9 cellular contexts compared by ENCODE assay signal in the genomic region with DNA sequence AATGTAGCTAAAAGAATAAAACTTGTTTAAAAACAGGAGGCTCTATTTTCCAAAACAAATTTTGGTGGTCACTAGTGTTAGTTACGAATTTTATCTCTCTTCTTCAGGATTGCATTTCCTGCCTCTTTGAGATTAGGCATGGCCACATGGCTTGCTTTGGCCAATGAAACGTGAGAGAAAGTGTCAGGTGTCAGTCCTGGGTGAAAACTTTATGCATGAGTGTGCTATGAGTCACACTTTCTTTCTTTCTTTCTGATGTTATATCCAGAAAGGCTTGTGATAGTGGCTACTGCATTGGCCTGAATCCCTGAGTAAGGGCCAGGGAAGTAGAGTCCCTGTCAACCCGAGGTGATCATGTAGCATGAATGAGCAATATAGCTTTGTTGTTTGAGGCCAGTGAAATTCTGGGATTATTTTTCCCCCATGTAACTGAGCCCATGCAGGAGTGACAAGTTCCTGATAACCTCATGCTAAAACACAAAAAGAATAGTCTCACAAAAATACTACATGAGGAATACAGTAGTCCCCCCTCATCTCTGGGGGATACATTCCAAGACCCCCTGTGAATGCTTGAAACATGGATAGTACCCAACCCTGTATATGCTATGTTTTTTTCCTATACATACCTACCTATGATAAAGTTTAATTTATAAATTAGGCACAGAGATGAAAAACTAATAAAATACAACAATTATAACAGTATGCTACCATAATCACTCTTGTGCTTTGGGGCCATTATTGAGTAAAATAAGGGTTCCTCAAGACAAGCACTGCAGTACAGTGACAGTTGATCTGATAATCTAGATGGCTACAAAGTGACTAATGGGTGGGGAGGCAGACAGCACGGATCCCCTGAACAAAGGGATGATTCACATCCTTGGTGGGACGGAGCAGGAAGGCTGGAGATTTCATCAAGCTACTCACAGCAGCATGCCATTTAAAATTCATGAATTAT.
DNase-seq lines count a peak whose midpoint lies in the region; ATAC-seq and TF ChIP-seq lines count a peak whose summit lies in the region.
"Had no signal": no experiment of that assay in that cellular context is flagged by ENCODE, and none has a peak within 500 bp of the region (broad histone marks: within the 10 kb centered on the region; RNA-seq: fewer than 3 reads in every experiment).

No MANE protein-coding gene starts in this region.

- H3K4me3 Mint-ChIP-seq in stimulated activated naive B cell treated with anti-CD40 and anti-IgM and Interleukin-4, amounts not matched to agents 10 μg/mL and 1 μg/mL and 100 μg/mL, for 72 hours = no peak overlapping the region

- H4K91ac ChIP-seq in neuronal stem cell (ENCODE audit: low read depth, low read length, poor library complexity) = no peak overlapping the region

- DNase-seq in heart right ventricle (no peak), Right ventricle myocardium superior (no peak), Panc1 (ENCODE audit: low read depth, low spot score) (no peak), epithelial cell of prostate (ENCODE audit: low read depth, low spot score) (peak; percentile 60), neuronal stem cell (ENCODE audit: low spot score) (no peak), vagina (ENCODE audit: extremely low spot score in 2 of 2) (no peak)
- DNase-seq in stimulated activated naive B cell treated with anti-CD40 and anti-IgM and Interleukin-4, amounts not matched to agents 10 μg/mL and 1 μg/mL and 100 μg/mL, for 72 hours = no peak

- H2BK15ac ChIP-seq in neuronal stem cell (ENCODE audit: low read length) = no peak overlapping the region

- H3K27me3 Mint-ChIP-seq in stimulated activated naive B cell treated with anti-CD40 and anti-IgM and Interleukin-4, amounts not matched to agents 10 μg/mL and 1 μg/mL and 100 μg/mL, for 72 hours = peaks cover 0 to 4% of the 10 kb centered on the region in 2 donors

- no peak overlapping the region for H3K4ac ChIP-seq in neuronal stem cell (ENCODE audit: low read length)

- no peak overlapping the region for H3K4me2 ChIP-seq in neuronal stem cell (ENCODE audit: insufficient read depth, low read length, poor library complexity, severe bottlenecking)

- intact Hi-C loops in heart right ventricle (cut with DNase I) = loop anchor here in 1 of 10 donors (10.0 kb wide), 1 partner anchor 83 kb away; no protein-coding TSS in a partner anchor
- intact Hi-C loops in Right ventricle myocardium superior (cut with DNase I) = no loop called here
- intact Hi-C loops in Panc1 (cut with micrococcal nuclease; ENCODE audit: unreplicated experiment) = no loop called here
- intact Hi-C loops in vagina (cut with DNase I) = no loop called here

- peak in 5 of 8 donors; percentile 34 to 67 (median 54) for ATAC-seq in heart right ventricle
- ATAC-seq in Right ventricle myocardium superior (ENCODE audit: poor library complexity) = no peak
- peak; percentile 60 for ATAC-seq in HG03060 (IDR thresholded peaks at IDR 0.05; ENCODE audit: low read depth, unreplicated experiment)
- peak; percentile 87 for ATAC-seq in Panc1
- peak; percentile 69 to 79 for ATAC-seq in stimulated activated naive B cell treated with anti-CD40 and anti-IgM and Interleukin-4, amounts not matched to agents 10 μg/mL and 1 μg/mL and 100 μg/mL, for 72 hours (replicated peaks)

- in situ Hi-C loops in Panc1 (cut with HindIII; ENCODE audit: low pct_unique_long_range_greater_than_20kb, low sequenced_read_pairs) = no loop called here

- H2BK12ac ChIP-seq in neuronal stem cell (ENCODE audit: low read length) = no peak overlapping the region

- H3K14ac ChIP-seq in neuronal stem cell (ENCODE audit: low read length) = no peak overlapping the region

- H3K79me1 ChIP-seq in neuronal stem cell (ENCODE audit: low read depth, low read length) = no peaks in the 10 kb centered on the region

- POLR2A ChIA-PET in Panc1 (lab: Charles Lee) = no interaction called here

- H3K9me3 ChIP-seq in heart right ventricle (no peaks in the 10 kb centered on the region), Panc1 (ENCODE audit: control insufficient read depth, insufficient read depth, low read depth, low read length) (no peaks in the 10 kb centered on the region), neuronal stem cell (replicated peaks in 1 of 2; ENCODE audit: control insufficient read depth in 2 of 2, insufficient read depth in 1 of 2, low read depth in 1 of 2, low read length in 2 of 2) (no peaks in the 10 kb centered on the region), vagina (no peaks in the 10 kb centered on the region)
- H3K9me3 ChIP-seq: adrenal gland had no signal

- H4K8ac ChIP-seq in neuronal stem cell (ENCODE audit: low read depth, low read length) = no peak overlapping the region

- H3K9ac ChIP-seq in neuronal stem cell (ENCODE audit: low read depth, low read length, poor library complexity) = no peak overlapping the region

- peaks cover 3 to 4% of the 10 kb centered on the region in 2 donors for H3K9me3 Mint-ChIP-seq in stimulated activated naive B cell treated with anti-CD40 and anti-IgM and Interleukin-4, amounts not matched to agents 10 μg/mL and 1 μg/mL and 100 μg/mL, for 72 hours

- H3K4me1 ChIP-seq in heart right ventricle (peaks cover 0 to 60% (median 14%) of the 10 kb centered on the region in 9 donors), Panc1 (ENCODE audit: control insufficient read depth, insufficient read depth, low read length) (0 out of 2 replicates have a peak, but pooled peaks cover 6% of the 10 kb centered on the region), neuronal stem cell (ENCODE audit: control insufficient read depth in 2 of 2, insufficient read depth in 1 of 2, low read depth in 1 of 2, low read length in 2 of 2) (no peaks in the 10 kb centered on the region), vagina (peaks cover 3% of the 10 kb centered on the region)

- no TSS peak for BruUV-seq in Panc1 (replicated peaks; lab: Mats Ljungman, UMichigan)

- no peaks in the 10 kb centered on the region for H3K36me3 ChIP-seq in heart right ventricle
- no peaks in the 10 kb centered on the region for H3K36me3 ChIP-seq in Panc1 (ENCODE audit: control insufficient read depth, insufficient read depth, low read length)
- H3K36me3 ChIP-seq in neuronal stem cell (replicated peaks in 1 of 2; ENCODE audit: control insufficient read depth in 2 of 2, insufficient read depth in 2 of 2, low read length in 2 of 2) = no peaks in the 10 kb centered on the region
- H3K36me3 ChIP-seq in vagina = no peaks in the 10 kb centered on the region
- H3K36me3 ChIP-seq: adrenal gland had no signal

- H2AK5ac ChIP-seq in neuronal stem cell (ENCODE audit: low read depth, low read length) = no peak overlapping the region

- H3K27ac ChIP-seq in heart right ventricle (peak overlapping the region in 1 of 10 donors; percentile 48), Panc1 (ENCODE audit: low read length) (no peak overlapping the region), epithelial cell of prostate (peak overlapping the region; percentile 96), neuronal stem cell (replicated peaks; ENCODE audit: low read length) (no peak overlapping the region), vagina (no peak overlapping the region)

- CTCF ChIA-PET in Panc1 (lab: Charles Lee) = interaction anchor here (0.6 kb wide), 1 partner anchor 166 kb away, joined by 5 read pairs; no protein-coding TSS in a partner anchor

- no peak overlapping the region for H3K23ac ChIP-seq in neuronal stem cell (ENCODE audit: low read depth, low read length, poor library complexity)

- no peak overlapping the region for H3K18ac ChIP-seq in neuronal stem cell (ENCODE audit: low read length)

- TF ChIP-seq CTCF in heart right ventricle (IDR thresholded peaks at IDR 0.05) (no peak), Panc1 (IDR thresholded peaks at IDR 0.05) (no peak), vagina (IDR thresholded peaks at IDR 0.05) (no peak)

- no peak overlapping the region for H2BK5ac ChIP-seq in neuronal stem cell (ENCODE audit: low read length)

- peaks cover 3 to 6% of the 10 kb centered on the region in 2 donors for H3K4me1 Mint-ChIP-seq in stimulated activated naive B cell treated with anti-CD40 and anti-IgM and Interleukin-4, amounts not matched to agents 10 μg/mL and 1 μg/mL and 100 μg/mL, for 72 hours

- TF ChIP-seq POLR2A in vagina (IDR thresholded peaks at IDR 0.05) = no peak

- H3K36me3 Mint-ChIP-seq in stimulated activated naive B cell treated with anti-CD40 and anti-IgM and Interleukin-4, amounts not matched to agents 10 μg/mL and 1 μg/mL and 100 μg/mL, for 72 hours = no peaks in the 10 kb centered on the region

- 46 to 62% methylated on average over 5 of the region's 5 CpGs for WGBS in heart right ventricle, 2 donors
- no CpG with 5 or more reads among the region's 5 CpGs for WGBS in neuronal stem cell (ENCODE audit: extremely low coverage in 2 of 2, insufficient read length in 2 of 2, insufficient replicate concordance in 1 of 2), 2 donors

- H3K27me3 ChIP-seq in heart right ventricle (no peaks in the 10 kb centered on the region), Panc1 (ENCODE audit: control insufficient read depth, insufficient read depth, low read length) (no peaks in the 10 kb centered on the region), neuronal stem cell (ENCODE audit: control insufficient read depth in 3 of 3, insufficient read depth in 3 of 3, low read depth in 1 of 3, low read length in 3 of 3) (no peaks in the 10 kb centered on the region), vagina (no peaks in the 10 kb centered on the region)
- H3K27me3 ChIP-seq: adrenal gland had no signal

- H3K27ac Mint-ChIP-seq in stimulated activated naive B cell treated with anti-CD40 and anti-IgM and Interleukin-4, amounts not matched to agents 10 μg/mL and 1 μg/mL and 100 μg/mL, for 72 hours = no peak overlapping the region

- H2BK120ac ChIP-seq in neuronal stem cell (ENCODE audit: low read depth, low read length) = no peak overlapping the region

- no peak overlapping the region for H2AFZ ChIP-seq in neuronal stem cell (ENCODE audit: low read length)

- H3K4me3 ChIP-seq in heart right ventricle (no peak overlapping the region), Panc1 (ENCODE audit: low read depth in 2 of 2, low read length in 2 of 2) (no peak overlapping the region), neuronal stem cell (ENCODE audit: low read length in 2 of 2) (no peak overlapping the region), vagina (no peak overlapping the region)
- H3K4me3 ChIP-seq: adrenal gland had no signal
